22 cellular contexts compared by ENCODE assay signal in the genomic region with DNA sequence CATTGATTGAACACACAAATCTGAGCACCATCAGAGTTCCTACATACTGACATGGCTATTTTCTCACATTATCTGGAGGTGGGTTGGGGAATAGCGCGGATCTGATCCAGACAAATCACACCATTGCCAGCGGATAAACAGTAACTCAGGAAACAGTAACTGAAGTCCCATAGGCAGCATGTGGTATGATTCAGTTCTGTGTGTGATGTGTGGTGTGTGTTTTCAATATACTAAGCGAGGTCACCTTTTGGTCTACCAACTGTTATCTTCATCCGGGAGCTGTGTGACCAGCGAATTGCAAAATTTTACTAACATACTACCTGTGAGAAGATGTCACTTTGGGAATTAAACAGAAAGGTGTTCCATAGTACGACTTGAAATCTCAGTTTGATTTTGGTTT. TPM values are rescaled to one million over a fixed set of nuclear protein-coding genes. Genes with fewer than 3 reads are reported as not detected.
DNase-seq lines count a peak whose midpoint lies in the region; ATAC-seq, FAIRE-seq and TF ChIP-seq lines count a peak whose summit lies in the region.
"Had no signal": no experiment of that assay in that cellular context is flagged by ENCODE, and none has a peak within 500 bp of the region (broad histone marks: within the 10 kb centered on the region; RNA-seq: fewer than 3 reads in every experiment).

No MANE protein-coding gene starts in this region.

- H3K4me3 Mint-ChIP-seq in activated CD4-positive, alpha-beta T cell treated with anti-CD3 and anti-CD28 coated beads for 36 hours, result no peak overlapping the region
- peak overlapping the region; percentile 27 to 35 for H3K4me3 Mint-ChIP-seq in stimulated activated naive CD8-positive, alpha-beta T cell treated with anti-CD3 and anti-CD28 coated beads, Interleukin-15, amount 100 ng/mL, for 72 hours
- H3K4me3 Mint-ChIP-seq: H9 had no signal

- H3K9ac ChIP-seq in GM12878 (ENCODE audit: control insufficient read depth, insufficient read depth, low read length), result no peak overlapping the region

- H3K27ac Mint-ChIP-seq in activated CD4-positive, alpha-beta T cell treated with anti-CD3 and anti-CD28 coated beads for 36 hours, result peak overlapping the region; percentile 77
- H3K27ac Mint-ChIP-seq in activated naive CD4-positive, alpha-beta T cell treated with anti-CD3 and anti-CD28 coated beads, Interleukin-2, amount 50 U/mL, for 72 hours, result peak overlapping the region; percentile 72 to 83
- H3K27ac Mint-ChIP-seq in stimulated activated naive CD8-positive, alpha-beta T cell treated with anti-CD3 and anti-CD28 coated beads, Interleukin-15, amount 100 ng/mL, for 72 hours, result peak overlapping the region in 1 of 2 donors; percentile 30
- H3K27ac Mint-ChIP-seq: H9 had no signal

- POLR2A ChIA-PET in activated CD4-positive, alpha-beta T cell treated with anti-CD3 and anti-CD28 coated beads for 36 hours (lab: Charles Lee), result no interaction called here
- POLR2A ChIA-PET in GM12878 (lab: Charles Lee), result no interaction called here

- in situ Hi-C loops in GM12878 (cut with MboI), result no loop called here

- H3K9me3 Mint-ChIP-seq in activated CD4-positive, alpha-beta T cell treated with anti-CD3 and anti-CD28 coated beads for 36 hours (ENCODE audit: low read depth), result no peaks in the 10 kb centered on the region
- no peaks in the 10 kb centered on the region for H3K9me3 Mint-ChIP-seq in activated naive CD4-positive, alpha-beta T cell treated with anti-CD3 and anti-CD28 coated beads, Interleukin-2, amount 50 U/mL, for 72 hours
- H3K9me3 Mint-ChIP-seq in stimulated activated naive CD8-positive, alpha-beta T cell treated with anti-CD3 and anti-CD28 coated beads, Interleukin-15, amount 100 ng/mL, for 72 hours, result no peaks in the 10 kb centered on the region
- H3K9me3 Mint-ChIP-seq: H9 had no signal

- H3K27me3 Mint-ChIP-seq in activated CD4-positive, alpha-beta T cell treated with anti-CD3 and anti-CD28 coated beads for 36 hours, result no peaks in the 10 kb centered on the region
- H3K27me3 Mint-ChIP-seq in stimulated activated naive CD8-positive, alpha-beta T cell treated with anti-CD3 and anti-CD28 coated beads, Interleukin-15, amount 100 ng/mL, for 72 hours, result no peaks in the 10 kb centered on the region

- H3K36me3 Mint-ChIP-seq in activated CD4-positive, alpha-beta T cell treated with anti-CD3 and anti-CD28 coated beads for 36 hours (ENCODE audit: low read depth), result peaks cover 45% of the 10 kb centered on the region
- peaks cover 16 to 42% of the 10 kb centered on the region in 2 donors for H3K36me3 Mint-ChIP-seq in activated naive CD4-positive, alpha-beta T cell treated with anti-CD3 and anti-CD28 coated beads, Interleukin-2, amount 50 U/mL, for 72 hours

- CTCF ChIA-PET in activated CD4-positive, alpha-beta T cell treated with anti-CD3 and anti-CD28 coated beads for 36 hours (lab: Charles Lee), result no interaction called here
- CTCF ChIA-PET in GM12878 (lab: Yijun Ruan, JAX), result no interaction called here

- no peak for DNase-seq in activated CD4-positive, alpha-beta T cell treated with anti-CD3 and anti-CD28 coated beads for 36 hours
- no peak for DNase-seq in activated CD4-positive, alpha-beta T cell treated with anti-CD3 and anti-CD28 coated beads for 1 hour
- DNase-seq in activated naive CD4-positive, alpha-beta T cell treated with anti-CD3 and anti-CD28 coated beads, Interleukin-2, amount 50 U/mL, for 72 hours (ENCODE audit: low spot score in 2 of 2), result peak in 1 of 2 donors; percentile 4
- no peak for DNase-seq in activated naive CD4-positive, alpha-beta T cell treated with anti-CD3 and anti-CD28 coated beads, Interleukin-2, amount 50 U/mL, for 16 hours
- DNase-seq in GM12878 (ENCODE audit: low read depth, low spot score) (no peak), AG08396 (ENCODE audit: low spot score) (no peak), sigmoid colon (no peak)
- no peak for DNase-seq in stimulated activated naive CD8-positive, alpha-beta T cell treated with anti-CD3 and anti-CD28 coated beads, Interleukin-15, amount 100 ng/mL, for 72 hours
- DNase-seq: COR-L47; DMS 273 treated with DMSO at 0.1 percent for 48 hours; DND-41; H9; KBM-7; MV-4-11; NCI-H1694 treated with DMSO at 0.1 percent for 48 hours; NCI-H510A; NCI-H748 treated with DMSO at 0.1 percent for 48 hours; NK-92 treated with Interleukin-12 subunit alpha and Interleukin-12 subunit beta, amount 100 ng/mL, for 24 hours; Peyer's patch had no signal

- ATAC-seq in activated CD4-positive, alpha-beta T cell treated with anti-CD3 and anti-CD28 coated beads for 36 hours, result peak; percentile 33
- peak; percentile 29 to 54 for ATAC-seq in activated naive CD4-positive, alpha-beta T cell treated with anti-CD3 and anti-CD28 coated beads, Interleukin-2, amount 50 U/mL, for 72 hours
- ATAC-seq in GM12878, result no peak
- peak; percentile 51 for ATAC-seq in stimulated activated naive CD8-positive, alpha-beta T cell treated with anti-CD3 and anti-CD28 coated beads, Interleukin-15, amount 100 ng/mL, for 72 hours
- ATAC-seq: HepG2 had no signal

- H3K36me3 ChIP-seq in GM12878 (ENCODE audit: control insufficient read depth in 2 of 2, insufficient read depth in 2 of 2, low read length in 1 of 2) (peaks cover 11 to 39% of the 10 kb centered on the region in 2 experiments), sigmoid colon (peaks cover 17 to 82% (median 46%) of the 10 kb centered on the region in 4 donors)

- BruUV-seq in GM12878 (replicated peaks; lab: Mats Ljungman, UMichigan), result no TSS peak

- no peak overlapping the region for H3K27ac ChIP-seq in GM12878 (ENCODE audit: control insufficient read depth, insufficient read depth)
- H3K27ac ChIP-seq in sigmoid colon, result no peak overlapping the region
- H3K27ac ChIP-seq: 22Rv1, Peyer's patch had no signal

- RAD21 ChIA-PET in GM12878 (lab: Charles Lee; ENCODE audit: unreplicated experiment), result no interaction called here

- TF ChIP-seq CTCF in GM12878 (IDR thresholded peaks at IDR 0.05 in 2 of 3, conservative IDR thresholded peaks at IDR 0.05 in 1 of 3; ENCODE audit: control insufficient read depth in 2 of 3, extremely low read depth in 1 of 3, insufficient read depth in 1 of 3, low read depth in 3 of 3, low read length in 3 of 3), result no peak
- no peak for TF ChIP-seq CTCF in sigmoid colon (IDR thresholded peaks at IDR 0.05)

- H3K4me1 ChIP-seq in GM12878 (ENCODE audit: control insufficient read depth, insufficient read depth, low read length) (peaks cover 20% of the 10 kb centered on the region), sigmoid colon (peaks cover 0 to 5% (median 0%) of the 10 kb centered on the region in 4 donors)
- H3K4me1 ChIP-seq: Peyer's patch had no signal

- SMC1A ChIA-PET in GM12878 (lab: Charles Lee; ENCODE audit: uncharacterized antibody, unreplicated experiment), result interaction anchor here (0.9 to 1.6 kb wide), 4 partner anchors 10 to 160 kb away, joined by 3 to 6 read pairs (median 3); no protein-coding TSS in a partner anchor

- no peaks in the 10 kb centered on the region; the same call in 1 of the 2 replicates for H3K79me2 ChIP-seq in GM12878 (ENCODE audit: control insufficient read depth, insufficient read depth, low read length)

- WGBS in GM12878 (ENCODE audit: insufficient coverage, insufficient replicate concordance, low lambda C conversion rate, missing lambda C conversion rate), result 42% methylated on average over 7 of the region's 7 CpGs
- 82 to 90% methylated on average over 7 of the region's 7 CpGs for WGBS in sigmoid colon, 2 donors

- FAIRE-seq in GM12878 (lab: Jason Lieb, UNC), result no peak
- FAIRE-seq: HepG2 had no signal

- TF ChIP-seq EP300 in GM12878 (IDR thresholded peaks at IDR 0.05; ENCODE audit: borderline replicate concordance in 1 of 2, control insufficient read depth in 1 of 2, low read depth in 2 of 2, low read length in 2 of 2) (no peak), sigmoid colon (IDR thresholded peaks at IDR 0.05) (no peak)

- no peaks in the 10 kb centered on the region for H4K20me1 ChIP-seq in GM12878 (ENCODE audit: control insufficient read depth, insufficient read depth)

- H3K4me3 ChIP-seq in GM12878, result no peak overlapping the region
- no peak overlapping the region for H3K4me3 ChIP-seq in sigmoid colon
- H3K4me3 ChIP-seq: Peyer's patch had no signal

- TF ChIP-seq POLR2A in GM12878 (IDR thresholded peaks at IDR 0.05; ENCODE audit: low read depth, low read length), result no peak
- no peak for TF ChIP-seq POLR2A in sigmoid colon (IDR thresholded peaks at IDR 0.05)

- H3K4me2 ChIP-seq in GM12878 (ENCODE audit: control insufficient read depth, insufficient read depth), result no peak overlapping the region

- intact Hi-C loops in activated CD4-positive, alpha-beta T cell treated with anti-CD3 and anti-CD28 coated beads for 36 hours (cut with DNase I, micrococcal nuclease), result loop anchor here (2.0 to 5.0 kb wide), 3 partner anchors 58 to 162 kb away; no protein-coding TSS in a partner anchor
- intact Hi-C loops in GM12878 (cut with micrococcal nuclease; ENCODE audit: unreplicated experiment) (loop anchor here (10.0 kb wide), 1 partner anchor 165 kb away; no protein-coding TSS in a partner anchor), sigmoid colon (cut with DNase I) (no loop called here)

- peaks cover 28% of the 10 kb centered on the region for H3K4me1 Mint-ChIP-seq in activated CD4-positive, alpha-beta T cell treated with anti-CD3 and anti-CD28 coated beads for 36 hours
- peaks cover 23% of the 10 kb centered on the region for H3K4me1 Mint-ChIP-seq in stimulated activated naive CD8-positive, alpha-beta T cell treated with anti-CD3 and anti-CD28 coated beads, Interleukin-15, amount 100 ng/mL, for 72 hours
- H3K4me1 Mint-ChIP-seq: H9 had no signal

- TF ChIP-seq RAD21 in GM12878 (IDR thresholded peaks at IDR 0.05; ENCODE audit: insufficient read depth, low read depth, low read length), result no peak

- H2AFZ ChIP-seq in GM12878 (ENCODE audit: control insufficient read depth, low read depth, low read length), result no peak overlapping the region

- H3K9me3 ChIP-seq in GM12878 (replicated peaks; ENCODE audit: control insufficient read depth, insufficient read depth, low read length) (no peaks in the 10 kb centered on the region), sigmoid colon (no peaks in the 10 kb centered on the region)
- H3K9me3 ChIP-seq: Peyer's patch had no signal

- H3K27me3 ChIP-seq in GM12878 (replicated peaks in 1 of 2; ENCODE audit: control insufficient read depth in 2 of 2, insufficient read depth in 2 of 2, low read length in 1 of 2) (no peaks in the 10 kb centered on the region; a peak in 1 of 4 replicates), sigmoid colon (no peaks in the 10 kb centered on the region)
- H3K27me3 ChIP-seq: Peyer's patch had no signal

RNA-seq across cellular contexts. Expression of a gene that starts 50.1 kb away (rescaled TPM):
- total RNA-seq in activated CD4-positive, alpha-beta T cell treated with anti-CD3 and anti-CD28 coated beads for 36 hours, result under 1 TPM in 1 of 2 experiments, not detected in 1; 0.30 TPM
- total RNA-seq in activated naive CD4-positive, alpha-beta T cell treated with anti-CD3 and anti-CD28 coated beads, Interleukin-2, amount 50 U/mL, for 72 hours, result under 1 TPM in 1 of 2 donors, not detected in 1; 0.48 TPM
- total RNA-seq in GM12878 (2013; cell fraction: nucleolus; rRNA removed), result not detected in 2 replicates
- total RNA-seq in GM12878 (2014; rRNA removed) (0.11 and 0.17 TPM in 2 replicates), GM12878 (2014; rRNA removed; fragmentation: Illumina TruSeq; extraction: Trizol) (not detected in 2 replicates), GM12878 (2021) (0.36 TPM in 1 of 2 replicates, not detected in the other), sigmoid colon (under 1 TPM in 1 of 4 donors, not detected in 3; 0.36 TPM)
- polyA plus RNA-seq in GM12878 (2011; ENCODE audit: low read depth), result not detected
- polyA plus RNA-seq in GM12878 (2011; rRNA removed) (0.06 TPM in 1 of 2 replicates, not detected in the other), GM12878 (2014; fragmentation: Illumina TruSeq; extraction: Trizol) (not detected in 2 replicates), GM12878 (2014; fragmentation: Nextera tagmentation; extraction: Ambion mirVana) (under 1 TPM; 0.11 to 0.16 TPM), GM12878 (2014; rRNA removed) (0.09 TPM in 1 of 2 replicates, not detected in the other), GM12878 (2016; fragmentation: Nextera tagmentation; extraction: Ambion mirVana) (under 1 TPM; 0.74 to 0.86 TPM), sigmoid colon (under 1 TPM in 1 of 3 donors, not detected in 2; 0.07 TPM)
- 0.07 and 0.08 TPM in 2 replicates for polyA plus RNA-seq in GM12878 (2011; cell fraction: cytosol; rRNA removed)
- polyA plus RNA-seq in GM12878 (2011; cell fraction: nucleus; rRNA removed), result not detected in 2 replicates
- 0.13 and 0.15 TPM in 2 replicates for polyA plus RNA-seq in GM12878 (2012)
- polyA minus RNA-seq in GM12878 (2011; rRNA and poly(A)+ RNA removed), result 0.37 TPM in 1 of 2 replicates, not detected in the other
- not detected in 2 replicates for polyA minus RNA-seq in GM12878 (2011; cell fraction: cytosol; rRNA and poly(A)+ RNA removed)
- 0.38 TPM in 1 of 2 replicates, not detected in the other for polyA minus RNA-seq in GM12878 (2011; cell fraction: nucleus; rRNA and poly(A)+ RNA removed)
- total RNA-seq: G401, H9, HepG2, Peyer's patch had no signal
- polyA plus RNA-seq: HepG2 had no signal
